Comparison of ENCODE assay signal across 8 cellular contexts in genomic region chr16:58025351-58026138, GRCh38.
DNase-seq lines count a peak whose midpoint lies in the region; ATAC-seq and TF ChIP-seq lines count a peak whose summit lies in the region.

TSS of gene MMP15 (plus strand) at chr16:58025754. CDS start at chr16:58026351, 597 bp downstream.

- peak within 1 kb of the TSS; percentile 58 for H3K4me3 ChIP-seq in WI38 (ENCODE audit: low read depth, low read length)

- ATAC-seq in GM21825 (IDR thresholded peaks at IDR 0.05; ENCODE audit: unreplicated experiment) (peak; percentile 52), HG03159 (IDR thresholded peaks at IDR 0.05; ENCODE audit: unreplicated experiment) (no peak)

- no peak within 1 kb of the TSS for H3K27ac ChIP-seq in caudate nucleus (ENCODE audit: low read depth, low read length)

- DNase-seq in DMS153 treated with DMSO at 0.1 percent for 48 hours (lab: John Stamatoyannopoulos, UW; ENCODE audit: unreplicated experiment), result peak; percentile 79
- DNase-seq in NCI-H1417 (lab: John Stamatoyannopoulos, UW), result peak; percentile 69 to 92 (median 92)
- peak in 33 of 61 donors; percentile 11 to 77 (median 46) for DNase-seq in caudate nucleus (lab: John Stamatoyannopoulos, UW)
- DNase-seq in islet precursor cell, result peak; percentile 97
- DNase-seq in stimulated activated CD4-positive, alpha-beta T cell treated with anti-CD3 and anti-CD28 coated beads, Interleukin-12 subunit alpha, Interleukin-12 subunit beta, amount 100 ng/mL, for 48 hours (ENCODE audit: low read depth in 2 of 3, low spot score in 1 of 3), result peak; percentile 25 to 51 (median 32)

- no peak for TF ChIP-seq CTCF in WI38 (IDR thresholded peaks at IDR 0.05; ENCODE audit: low read depth, low read length)

Comparison
In these comparisons a context has a peak if more than half of its experiments do, and no peak if none do; other contexts are left out.
1. DNase-seq: peak in every context shown above with its lines; median percentile 97 in islet precursor cell; 92 in NCI-H1417; 79 in DMS153 treated with DMSO at 0.1 percent for 48 hours; 46 in caudate nucleus; 32 in stimulated activated CD4-positive, alpha-beta T cell treated with anti-CD3 and anti-CD28 coated beads, Interleukin-12 subunit alpha, Interleukin-12 subunit beta, amount 100 ng/mL, for 48 hours.